In genomic region chr13:100675660-100676129, GRCh38 we compare ENCODE assay signal across 8 cellular contexts. TPM values are rescaled to one million over a fixed set of nuclear protein-coding genes. Genes with fewer than 3 reads are reported as not detected.
DNase-seq lines count a peak whose midpoint lies in the region; ATAC-seq and TF ChIP-seq lines count a peak whose summit lies in the region.

No MANE protein-coding gene starts in this region.

- peak overlapping the region; percentile 96 for H3K4me3 Mint-ChIP-seq in Caco-2 (ENCODE audit: unreplicated experiment)
- H3K4me3 Mint-ChIP-seq in endothelial cell (ENCODE audit: unreplicated experiment) = peak overlapping the region; percentile 87

- DNase-seq in Caco-2 (no peak), RWPE2 (ENCODE audit: low spot score) (no peak), endothelial cell (ENCODE audit: low spot score) (no peak), pons (ENCODE audit: low spot score) (peak; percentile 24), COLO829 (ENCODE audit: low spot score) (no peak), mesenteric fat pad (ENCODE audit: low spot score) (no peak)

- TF ChIP-seq CTCF in Caco-2 (IDR thresholded peaks at IDR 0.05; ENCODE audit: insufficient read depth in 1 of 2, low read depth in 1 of 2, low read length in 1 of 2, severe bottlenecking in 1 of 2, unreplicated experiment in 1 of 2) (no peak), RWPE2 (IDR thresholded peaks at IDR 0.05; ENCODE audit: poor library complexity, severe bottlenecking) (no peak), endothelial cell (IDR thresholded peaks at IDR 0.05; ENCODE audit: unreplicated experiment) (no peak)

- no TSS peak for BruUV-seq in Caco-2 (replicated peaks; lab: Mats Ljungman, UMichigan)

- H3K9me3 Mint-ChIP-seq in Caco-2 (ENCODE audit: unreplicated experiment) = no peaks in the 10 kb centered on the region
- H3K9me3 Mint-ChIP-seq in endothelial cell (ENCODE audit: unreplicated experiment) = no peaks in the 10 kb centered on the region

- H3K36me3 Mint-ChIP-seq in Caco-2 (ENCODE audit: insufficient read depth, unreplicated experiment) (peaks cover 18% of the 10 kb centered on the region), endothelial cell (ENCODE audit: low read depth, unreplicated experiment) (peaks cover 14% of the 10 kb centered on the region)

- H3K4me1 Mint-ChIP-seq in Caco-2 (ENCODE audit: low read depth, unreplicated experiment) (peaks cover 17% of the 10 kb centered on the region), endothelial cell (ENCODE audit: unreplicated experiment) (peaks cover 24% of the 10 kb centered on the region)

- no peaks in the 10 kb centered on the region for H3K27me3 Mint-ChIP-seq in Caco-2 (ENCODE audit: insufficient read depth, unreplicated experiment)
- H3K27me3 Mint-ChIP-seq in endothelial cell (ENCODE audit: unreplicated experiment) = peaks cover 27% of the 10 kb centered on the region

- CTCF ChIA-PET in Caco-2 (lab: Charles Lee) = no interaction called here

- no peaks in the 10 kb centered on the region for H3K9me3 ChIP-seq in Caco-2
- no peaks in the 10 kb centered on the region for H3K9me3 ChIP-seq in RWPE2 (ENCODE audit: severe bottlenecking)

- ATAC-seq in RWPE2 (ENCODE audit: low read depth) (no peak), HG03045 (IDR thresholded peaks at IDR 0.05; ENCODE audit: unreplicated experiment) (no peak), HG02623 (IDR thresholded peaks at IDR 0.05; ENCODE audit: unreplicated experiment) (no peak)

- H3K4me1 ChIP-seq in Caco-2 (peaks cover 15% of the 10 kb centered on the region), RWPE2 (ENCODE audit: insufficient read depth, poor library complexity, severe bottlenecking) (no peaks in the 10 kb centered on the region)

- intact Hi-C loops in Caco-2 (cut with micrococcal nuclease; ENCODE audit: unreplicated experiment) = loop anchor here (2.0 kb wide), 2 partner anchors 47 to 59 kb away; no protein-coding TSS in a partner anchor

- 0 out of 2 replicates have a peak, but pooled peaks cover 1% of the 10 kb centered on the region for H3K36me3 ChIP-seq in Caco-2 (ENCODE audit: control insufficient read depth, insufficient read depth, low read length)
- no peaks in the 10 kb centered on the region; the same call in 1 of the 2 replicates for H3K36me3 ChIP-seq in RWPE2 (ENCODE audit: low read depth)

- H3K4me3 ChIP-seq in Caco-2 (ENCODE audit: low read depth, low read length) (peak overlapping the region; percentile 73), RWPE2 (ENCODE audit: severe bottlenecking) (peak overlapping the region; percentile 93)

- POLR2A ChIA-PET in Caco-2 (lab: Charles Lee) = no interaction called here

- H3K27ac Mint-ChIP-seq in Caco-2 (ENCODE audit: unreplicated experiment) (peak overlapping the region; percentile 15), endothelial cell (ENCODE audit: unreplicated experiment) (peak overlapping the region; percentile 75)

- no peak overlapping the region for H3K27ac ChIP-seq in RWPE2 (ENCODE audit: poor library complexity, severe bottlenecking)

- H3K27me3 ChIP-seq in Caco-2 (replicated peaks; ENCODE audit: control insufficient read depth, insufficient read depth, low read length) (no peaks in the 10 kb centered on the region), RWPE2 (ENCODE audit: insufficient read depth, poor library complexity, severe bottlenecking) (no peaks in the 10 kb centered on the region)

RNA-seq across cellular contexts. Expression of gene TMTC4, which starts 1.1 kb away (rescaled TPM):
- 38.0 and 45.4 TPM in 2 replicates for total RNA-seq in Caco-2 (2022)
- 40.1 TPM for total RNA-seq in endothelial cell (ENCODE audit: unreplicated experiment)
- total RNA-seq in mesenteric fat pad = 10.2 TPM
